ENCODE assay signal across 26 cellular contexts in genomic region chr9:3136230-3136629, GRCh38.
DNase-seq lines count a peak whose midpoint lies in the region; ATAC-seq, FAIRE-seq and TF ChIP-seq lines count a peak whose summit lies in the region.
"Had no signal": no experiment of that assay in that cellular context is flagged by ENCODE, and none has a peak within 500 bp of the region (broad histone marks: within the 10 kb centered on the region; RNA-seq: fewer than 3 reads in every experiment).

No MANE protein-coding gene starts in this region.

- H3K27ac ChIP-seq in HepG2 (ENCODE audit: extremely low read length, insufficient read depth, low read length): no peak overlapping the region
- no peak overlapping the region for H3K27ac ChIP-seq in right lobe of liver
- H3K27ac ChIP-seq: 22Rv1; A549; BLaER1; BLaER1 treated with 17β-estradiol and CSF1 and Interleukin-3, amounts not matched to agents 10 nM and 100 nM; C4-2B had no signal

- no peaks in the 10 kb centered on the region for H3K36me3 ChIP-seq in HepG2 (replicated peaks in 1 of 2; ENCODE audit: control insufficient read depth in 1 of 2, insufficient read depth in 2 of 2, low read length in 2 of 2)
- H3K36me3 ChIP-seq in right lobe of liver: no peaks in the 10 kb centered on the region
- H3K36me3 ChIP-seq: BE2C; BLaER1; BLaER1 treated with 17β-estradiol and CSF1 and Interleukin-3, amounts not matched to agents 10 nM and 100 nM had no signal

- H3K27me3 ChIP-seq in HepG2 (ENCODE audit: control insufficient read depth in 1 of 2, insufficient read depth in 2 of 2, low read length in 2 of 2): no peaks in the 10 kb centered on the region
- no peaks in the 10 kb centered on the region for H3K27me3 ChIP-seq in right lobe of liver
- H3K27me3 ChIP-seq: BE2C; BLaER1; BLaER1 treated with 17β-estradiol and CSF1 and Interleukin-3, amounts not matched to agents 10 nM and 100 nM had no signal

- no peak overlapping the region for H2AFZ ChIP-seq in HepG2 (ENCODE audit: low read length)

- TF ChIP-seq EP300 in HepG2 (IDR thresholded peaks at IDR 0.05; ENCODE audit: low read depth in 2 of 2, low read length in 2 of 2) (no peak), HepG2 (CRISPR knock-in tag; IDR thresholded peaks at IDR 0.05; ENCODE audit: borderline replicate concordance) (no peak)

- no peak for FAIRE-seq in HepG2 (lab: Jason Lieb, UNC)
- FAIRE-seq: A204.1, A549 had no signal

- in situ Hi-C loops in HepG2 (cut with HindIII; ENCODE audit: extremely low pct_ligation_motif_present, low pct_unique_long_range_greater_than_20kb): no loop called here

- H3K4me1 ChIP-seq in HepG2 (ENCODE audit: insufficient read depth, low read length): 0 out of 2 replicates have a peak, but pooled peaks cover 14% of the 10 kb centered on the region
- H3K4me1 ChIP-seq in right lobe of liver: no peaks in the 10 kb centered on the region
- H3K4me1 ChIP-seq: A549; BE2C; BLaER1; BLaER1 treated with 17β-estradiol and CSF1 and Interleukin-3, amounts not matched to agents 10 nM and 100 nM; Caco-2 had no signal

- H3K4me2 ChIP-seq in HepG2 (ENCODE audit: low read depth, low read length): no peak overlapping the region
- H3K4me2 ChIP-seq: A549; BLaER1; BLaER1 treated with 17β-estradiol and CSF1 and Interleukin-3, amounts not matched to agents 10 nM and 100 nM had no signal

- POLR2A ChIA-PET in HepG2 (lab: Yijun Ruan, JAX): no interaction called here

- no peak for TF ChIP-seq RAD21 in HepG2 (CRISPR knock-in tag; IDR thresholded peaks at IDR 0.05)

- H3K79me2 ChIP-seq in HepG2 (ENCODE audit: insufficient read depth, low read length): no peaks in the 10 kb centered on the region

- no TSS peak for BruUV-seq in HepG2 (replicated peaks; lab: Mats Ljungman, UMichigan)

- H3K9me3 ChIP-seq in HepG2 (ENCODE audit: low read length) (peaks cover 7% of the 10 kb centered on the region; the same call in 1 of the 2 replicates), right lobe of liver (no peaks in the 10 kb centered on the region)
- H3K9me3 ChIP-seq: BE2C, Caco-2 had no signal

- no peak for DNase-seq in HepG2 (ENCODE audit: low spot score)
- no peak for DNase-seq in right lobe of liver
- DNase-seq: 8988T; ACHN; AML-193; BE2C; C1 segment of cervical spinal cord; Caco-2; Calu3; CD4-positive, alpha-beta memory T cell; CD4-positive, alpha-beta T cell; CD4-positive, CD25-positive, alpha-beta regulatory T cell; CD8-positive, alpha-beta memory T cell; CD8-positive, alpha-beta T cell; COR-L47; DMS153; DMS53; DMS79; DMS79 treated with DMSO at 0.1 percent for 48 hours; DND-41 had no signal

- WGBS in HepG2 (ENCODE audit: low lambda C conversion rate): 56% methylated on average over 1 of the region's 1 CpG
- 50% methylated on average over 1 of the region's 1 CpG for WGBS in right lobe of liver (ENCODE audit: insufficient coverage, low coverage, low lambda C conversion rate, missing lambda C conversion rate)

- intact Hi-C loops in HepG2 (cut with micrococcal nuclease; ENCODE audit: unreplicated experiment): no loop called here
- intact Hi-C loops in right lobe of liver (cut with DNase I): no loop called here

- CTCF ChIA-PET in HepG2 (lab: Yijun Ruan, JAX; ENCODE audit: low intra/inter-chr PET ratio, low total read pairs): no interaction called here

- TF ChIP-seq CTCF in HepG2 (CRISPR knock-in tag; IDR thresholded peaks at IDR 0.05): no peak
- no peak for TF ChIP-seq CTCF in right lobe of liver (IDR thresholded peaks at IDR 0.05)

- TF ChIP-seq POLR2A in HepG2 (IDR thresholded peaks at IDR 0.05; ENCODE audit: insufficient read depth in 1 of 2, low read depth in 2 of 2, low read length in 2 of 2) (no peak), right lobe of liver (IDR thresholded peaks at IDR 0.05) (no peak)

- no peaks in the 10 kb centered on the region for H4K20me1 ChIP-seq in HepG2 (ENCODE audit: insufficient read depth, low read length)
- H4K20me1 ChIP-seq: BLaER1; BLaER1 treated with 17β-estradiol and CSF1 and Interleukin-3, amounts not matched to agents 10 nM and 100 nM had no signal

- ATAC-seq in HepG2 (peak; percentile 47), right lobe of liver (no peak)
- ATAC-seq: A549; CD8-positive, alpha-beta T cell had no signal

- H3K9ac ChIP-seq in HepG2 (ENCODE audit: insufficient read depth, low read depth, low read length): no peak overlapping the region
- H3K9ac ChIP-seq: BLaER1; BLaER1 treated with 17β-estradiol and CSF1 and Interleukin-3, amounts not matched to agents 10 nM and 100 nM had no signal

- H3K4me3 ChIP-seq in HepG2 (replicated peaks in 1 of 3; ENCODE audit: insufficient read depth in 1 of 3, low read depth in 2 of 3, low read length in 3 of 3): no peak overlapping the region
- no peak overlapping the region for H3K4me3 ChIP-seq in right lobe of liver
- H3K4me3 ChIP-seq: A549; BLaER1; BLaER1 treated with 17β-estradiol and CSF1 and Interleukin-3, amounts not matched to agents 10 nM and 100 nM had no signal

TF ChIP-seq in HepG2, 621 proteins besides CTCF, POLR2A, EP300 and RAD21 (continues in another document):
- TF ChIP-seq PPARG (CRISPR knock-in tag; conservative IDR thresholded peaks at IDR 0.05) (peak; percentile 59), AGO1 (IDR thresholded peaks at IDR 0.05; ENCODE audit: low read depth, low read length, poor library complexity, severe bottlenecking) (no peak), KLF11 (CRISPR knock-in tag; IDR thresholded peaks at IDR 0.05) (no peak), SIX1 (CRISPR knock-in tag; IDR thresholded peaks at IDR 0.05; ENCODE audit: borderline replicate concordance) (no peak), ZNF576 (CRISPR knock-in tag; IDR thresholded peaks at IDR 0.05) (no peak), AHDC1 (CRISPR knock-in tag; IDR thresholded peaks at IDR 0.05; ENCODE audit: borderline replicate concordance) (peak; percentile 21; the same call in 1 of the 2 replicates), RXRB (CRISPR knock-in tag; IDR thresholded peaks at IDR 0.05; ENCODE audit: borderline replicate concordance) (0 out of 2 replicates have a peak, but pooled peaks have one; percentile 18), ONECUT2 (CRISPR knock-in tag; IDR thresholded peaks at IDR 0.05) (peak; percentile 23; the same call in 1 of the 2 replicates), CEBPB (IDR thresholded peaks at IDR 0.05; ENCODE audit: borderline replicate concordance, low read depth, low read length) (no peak), SOX5 (CRISPR knock-in tag; IDR thresholded peaks at IDR 0.05; ENCODE audit: borderline replicate concordance) (0 out of 2 replicates have a peak, but pooled peaks have one; percentile 24), NBN (conservative IDR thresholded peaks at IDR 0.05) (no peak)
